26 cellular contexts compared by ENCODE assay signal in the genomic region with DNA sequence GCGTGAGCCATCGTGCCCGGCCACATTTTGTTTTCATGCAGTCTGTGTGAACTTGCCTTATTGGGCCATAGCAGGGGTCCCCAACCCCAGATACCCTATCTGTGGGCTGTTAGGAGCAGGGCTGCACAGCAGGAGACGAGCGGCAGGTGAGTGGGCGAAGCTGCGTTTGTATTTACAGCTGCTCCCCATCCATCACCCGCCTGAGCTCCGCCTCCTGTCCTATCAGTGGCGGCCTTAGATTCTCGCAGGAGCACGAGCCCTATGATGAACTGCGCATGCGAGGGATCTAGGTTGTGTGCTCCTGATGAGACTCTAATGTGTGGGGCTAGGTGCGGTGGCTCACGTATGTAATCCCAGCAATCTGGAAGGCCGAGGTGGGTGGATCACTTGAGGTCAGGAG.
"Had no signal": no experiment of that assay in that cellular context is flagged by ENCODE, and none has a peak within 500 bp of the region (broad histone marks: within the 10 kb centered on the region; RNA-seq: fewer than 3 reads in every experiment).

No MANE protein-coding gene starts in this region.

- H3K27ac ChIP-seq: colonic mucosa, esophagus muscularis mucosa, vagina had no signal

- H3K36me3 ChIP-seq: colonic mucosa, esophagus muscularis mucosa, vagina had no signal

- H3K4me3 Mint-ChIP-seq: activated B cell treated with CpG ODN at 0.5 μM for 24 hours; activated CD4-positive, alpha-beta T cell treated with anti-CD3 and anti-CD28 coated beads for 36 hours; activated naive CD4-positive, alpha-beta T cell treated with anti-CD3 and anti-CD28 coated beads, Interleukin-2, amount 10 ng/mL, durations not matched to agents 7 days and 5 days; effector memory CD8-positive, alpha-beta T cell; memory B cell; naive B cell had no signal

- H3K4me2 ChIP-seq: smooth muscle cell had no signal

- H3K9me3 ChIP-seq: colonic mucosa, esophagus muscularis mucosa, vagina had no signal

- H3K27me3 Mint-ChIP-seq: activated B cell treated with CpG ODN at 0.5 μM for 24 hours; activated CD4-positive, alpha-beta T cell treated with anti-CD3 and anti-CD28 coated beads for 36 hours; effector memory CD8-positive, alpha-beta T cell; memory B cell; naive B cell; stimulated activated naive B cell treated with anti-CD40 and anti-IgM and Interleukin-4, amounts not matched to agents 10 μg/mL and 1 μg/mL and 100 μg/mL, for 72 hours had no signal

- H3K27me3 ChIP-seq: colonic mucosa, dorsolateral prefrontal cortex, esophagus muscularis mucosa, vagina had no signal

- H3K9me3 Mint-ChIP-seq: activated B cell treated with CpG ODN at 0.5 μM for 24 hours; activated naive CD4-positive, alpha-beta T cell treated with anti-CD3 and anti-CD28 coated beads, Interleukin-2, amount 10 ng/mL, durations not matched to agents 7 days and 5 days; activated T-cell treated with anti-CD3 and anti-CD28 coated beads, Interleukin-2, amount 50 U/mL, for 72 hours; effector memory CD8-positive, alpha-beta T cell; memory B cell; naive B cell; stimulated activated naive B cell treated with anti-CD40 and anti-IgM and Interleukin-4, amounts not matched to agents 10 μg/mL and 1 μg/mL and 100 μg/mL, for 72 hours had no signal

- H3K27ac Mint-ChIP-seq: activated B cell treated with CpG ODN at 0.5 μM for 24 hours; activated naive CD4-positive, alpha-beta T cell treated with anti-CD3 and anti-CD28 coated beads, Interleukin-2, amount 10 ng/mL, durations not matched to agents 7 days and 5 days; activated T-cell treated with anti-CD3 and anti-CD28 coated beads, Interleukin-2, amount 50 U/mL, for 72 hours; effector memory CD8-positive, alpha-beta T cell; stimulated activated naive B cell treated with anti-CD40 and anti-IgM and Interleukin-4, amounts not matched to agents 10 μg/mL and 1 μg/mL and 100 μg/mL, for 72 hours had no signal

- H3K4me1 ChIP-seq: esophagus muscularis mucosa had no signal

- H3K4me3 ChIP-seq: colonic mucosa, dorsolateral prefrontal cortex, esophagus muscularis mucosa, smooth muscle cell, vagina had no signal

- DNase-seq: activated B cell treated with CpG ODN at 0.5 μM for 24 hours; activated CD4-positive, alpha-beta T cell treated with anti-CD3 and anti-CD28 coated beads, Interleukin-2, amount 50 U/mL, for 48 hours; activated effector memory CD4-positive, alpha-beta T cell treated with anti-CD3 and anti-CD28 coated beads, Interleukin-2, amount 50 U/mL, for 16 hours; activated naive CD4-positive, alpha-beta T cell treated with anti-CD3 and anti-CD28 coated beads, Interleukin-2, amount 10 ng/mL, durations not matched to agents 7 days and 5 days; activated T-cell treated with anti-CD3 and anti-CD28 coated beads, Interleukin-2, amount 50 U/mL, for 72 hours; amygdala; colonic mucosa; dorsolateral prefrontal cortex; effector memory CD8-positive, alpha-beta T cell; hypothalamus; left colon; naive B cell; occipital lobe; stimulated activated CD4-positive, alpha-beta T cell treated with anti-CD3 and anti-CD28 coated beads, Interleukin-15, amount 100 ng/mL, for 24 hours; stimulated activated naive B cell treated with anti-CD40 and anti-IgM and Interleukin-4, amounts not matched to agents 10 μg/mL and 1 μg/mL and 100 μg/mL, for 72 hours; T1000; trophoblast cell had no signal

- FAIRE-seq: bronchial epithelial cell, endothelial cell of umbilical vein, frontal cortex, keratinocyte had no signal

- H3K36me3 Mint-ChIP-seq: activated naive CD4-positive, alpha-beta T cell treated with anti-CD3 and anti-CD28 coated beads, Interleukin-2, amount 10 ng/mL, durations not matched to agents 7 days and 5 days had no signal
